11 cellular contexts compared by ENCODE assay signal in genomic region chr10:43986396-43986795, GRCh38.
"Had no signal": no experiment of that assay in that cellular context is flagged by ENCODE, and none has a peak within 500 bp of the region (broad histone marks: within the 10 kb centered on the region; RNA-seq: fewer than 3 reads in every experiment).

No MANE protein-coding gene starts in this region.

- H3K4me3 ChIP-seq: GM23248, HAP-1 had no signal

- H3K4me1 ChIP-seq: HAP-1 had no signal

- H3K27me3 Mint-ChIP-seq: IgD-negative memory B cell had no signal

- H2AFZ ChIP-seq: GM23248 had no signal

- H3K9me3 ChIP-seq: HAP-1 had no signal

- H3K27ac Mint-ChIP-seq: HFFc6, IgD-negative memory B cell had no signal

- DNase-seq: GM23248, GOT3, H7, HFFc6, KBM-7 had no signal

- H3K27ac ChIP-seq: GM23248, HL-60, KMS-11 had no signal

- H3K4me1 Mint-ChIP-seq: IgD-negative memory B cell had no signal

- H3K36me3 Mint-ChIP-seq: IgD-negative memory B cell had no signal

- H3K4me3 Mint-ChIP-seq: HFFc6, IgD-negative memory B cell had no signal

- ATAC-seq: HCT116, HepG2 had no signal

- H3K4me2 ChIP-seq: KMS-11 had no signal

- H3K36me3 ChIP-seq: HAP-1 had no signal
